In the genomic region with DNA sequence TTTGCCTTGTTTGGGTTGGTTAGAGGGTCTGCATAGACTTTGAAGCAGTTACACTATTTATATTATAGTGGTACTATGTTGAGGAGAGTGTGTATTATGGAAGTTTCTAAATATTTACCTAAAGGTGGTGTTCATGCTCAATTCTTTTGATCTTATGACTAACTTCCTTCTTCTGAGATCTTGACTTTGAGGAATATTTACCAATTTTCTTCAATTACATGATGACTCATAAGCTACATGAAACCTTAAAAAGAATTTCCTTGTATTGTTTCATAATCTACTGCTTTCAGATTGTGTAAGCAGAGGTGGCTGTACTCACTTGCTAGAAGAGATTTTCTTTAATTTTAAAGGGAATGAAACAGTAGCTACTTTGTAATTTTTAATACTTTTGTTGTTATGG, we compare ENCODE assay signal across 16 cellular contexts.
DNase-seq lines count a peak whose midpoint lies in the region; ATAC-seq, FAIRE-seq and TF ChIP-seq lines count a peak whose summit lies in the region.
"Had no signal": no experiment of that assay in that cellular context is flagged by ENCODE, and none has a peak within 500 bp of the region (broad histone marks: within the 10 kb centered on the region; RNA-seq: fewer than 3 reads in every experiment).

No MANE protein-coding gene starts in this region.

- H3K4me3 ChIP-seq in foreskin fibroblast (ENCODE audit: low read depth in 1 of 2, low read length in 2 of 2) = no peak overlapping the region
- H3K4me3 ChIP-seq: esophagus squamous epithelium, SJCRH30, tibial nerve had no signal

- no peak for TF ChIP-seq CTCF in foreskin fibroblast (IDR thresholded peaks at IDR 0.05; ENCODE audit: low read depth, low read length)

- DNase-seq in CD1c-positive myeloid dendritic cell (ENCODE audit: extremely low spot score) (peak; percentile 82), NOMO-1 treated with DMSO at 0.1 percent for 48 hours (lab: John Stamatoyannopoulos, UW; ENCODE audit: unreplicated experiment) (peak; percentile 100), epithelial cell of prostate (ENCODE audit: low read depth, low spot score) (peak; percentile 60), anterior cingulate cortex (lab: John Stamatoyannopoulos, UW) (no peak), foreskin fibroblast (no peak), HTR-8/SVneo (ENCODE audit: insufficient read length, low spot score) (no peak)
- no peak for DNase-seq in stimulated activated CD4-positive, alpha-beta T cell treated with anti-CD3 and anti-CD28 coated beads, Interleukin-4, amount 100 ng/mL, for 4 hours
- DNase-seq: ACHN; activated CD4-positive, CD25-positive, alpha-beta regulatory T cell treated with anti-CD3 and anti-CD28 coated beads, Interleukin-2, amount 50 U/mL, for 72 hours; caudate nucleus; esophagus squamous epithelium; immature natural killer cell; KBM-7; SJCRH30 had no signal

- H3K27ac ChIP-seq in epithelial cell of prostate = no peak overlapping the region
- H3K27ac ChIP-seq: esophagus squamous epithelium, SJCRH30, tibial nerve had no signal

- FAIRE-seq in HTR-8/SVneo (lab: Jason Lieb, UNC) = no peak

- ATAC-seq in HG02938 (IDR thresholded peaks at IDR 0.05; ENCODE audit: unreplicated experiment) = peak; percentile 76

Comparison
In these comparisons a context has a peak if more than half of its experiments do, and no peak if none do; other contexts are left out.
1. DNase-seq: peak in CD1c-positive myeloid dendritic cell (single experiment), NOMO-1 treated with DMSO at 0.1 percent for 48 hours (single experiment) and epithelial cell of prostate (single experiment); none in stimulated activated CD4-positive, alpha-beta T cell treated with anti-CD3 and anti-CD28 coated beads, Interleukin-4, amount 100 ng/mL, for 4 hours (0 of 2), anterior cingulate cortex (0 of 58), foreskin fibroblast (0 of 2) and HTR-8/SVneo (single experiment).